In genomic region chr2:136894007-136894634, GRCh38 we compare ENCODE assay signal across 10 cellular contexts.
"Had no signal": no experiment of that assay in that cellular context is flagged by ENCODE, and none has a peak within 500 bp of the region (broad histone marks: within the 10 kb centered on the region; RNA-seq: fewer than 3 reads in every experiment).

No MANE protein-coding gene starts in this region.

- H3K4me2 ChIP-seq: GM23338 had no signal

- FAIRE-seq: H1 had no signal

- H3K27ac ChIP-seq: GM23248 had no signal

- H2AFZ ChIP-seq: GM23248, GM23338 had no signal

- H3K9ac ChIP-seq: GM23248 had no signal

- H3K36me3 ChIP-seq: HAP-1 had no signal

- H3K4me3 ChIP-seq: GM23248, GM23338, HAP-1 had no signal

- ATAC-seq: GM23338, HCT116 had no signal

- H3K9me3 ChIP-seq: HAP-1 had no signal

- DNase-seq: GM23248, GOT3, H7, H9, HCEC 1CT, HFFc6 had no signal

- H3K4me1 ChIP-seq: HAP-1 had no signal
